Comparison of ENCODE assay signal across 8 cellular contexts in genomic region chr11:128547946-128548654, GRCh38. TPM values are rescaled to one million over a fixed set of nuclear protein-coding genes. Genes with fewer than 3 reads are reported as not detected.
A peak's percentile ranks its signal among the peaks of the same experiment; 100 is the strongest.
DNase-seq lines count a peak whose midpoint lies in the region; ATAC-seq, FAIRE-seq and TF ChIP-seq lines count a peak whose summit lies in the region.

No MANE protein-coding gene starts in this region.

- no peaks in the 10 kb centered on the region for H3K79me2 ChIP-seq in osteoblast (ENCODE audit: insufficient read depth, low read length)

- H3K27me3 Mint-ChIP-seq in CD8-positive, alpha-beta T cell (ENCODE audit: low read depth) = no peaks in the 10 kb centered on the region
- H3K27me3 Mint-ChIP-seq in endothelial cell (ENCODE audit: unreplicated experiment) = peaks cover 3% of the 10 kb centered on the region

- no peak for ATAC-seq in CD8-positive, alpha-beta T cell
- peak; percentile 64 for ATAC-seq in Panc1

- in situ Hi-C loops in Panc1 (cut with HindIII; ENCODE audit: low pct_unique_long_range_greater_than_20kb, low sequenced_read_pairs) = no loop called here

- H3K27ac Mint-ChIP-seq in CD8-positive, alpha-beta T cell = peak overlapping the region; percentile 89
- H3K27ac Mint-ChIP-seq in endothelial cell (ENCODE audit: unreplicated experiment) = peak overlapping the region; percentile 99

- intact Hi-C loops in CD8-positive, alpha-beta T cell (cut with DNase I, micrococcal nuclease) = no loop called here
- intact Hi-C loops in Panc1 (cut with micrococcal nuclease; ENCODE audit: unreplicated experiment) = no loop called here

- no peaks in the 10 kb centered on the region for H3K36me3 Mint-ChIP-seq in CD8-positive, alpha-beta T cell
- H3K36me3 Mint-ChIP-seq in endothelial cell (ENCODE audit: low read depth, unreplicated experiment) = peaks cover 17% of the 10 kb centered on the region

- DNase-seq in CD8-positive, alpha-beta T cell = no peak
- DNase-seq in Panc1 (ENCODE audit: low read depth, low spot score) (no peak), endothelial cell (ENCODE audit: low spot score) (no peak), osteoblast (ENCODE audit: insufficient read length, low spot score, missing footprints) (no peak), NCI-H345 treated with DMSO at 0.1 percent for 48 hours (lab: John Stamatoyannopoulos, UW; ENCODE audit: unreplicated experiment) (no peak), HTR-8/SVneo (ENCODE audit: insufficient read length, low spot score) (no peak), DMS53 treated with DMSO at 0.1 percent for 48 hours (lab: John Stamatoyannopoulos, UW; ENCODE audit: unreplicated experiment) (no peak), NCI-H1436 treated with DMSO at 0.1 percent for 48 hours (lab: John Stamatoyannopoulos, UW) (no peak)

- POLR2A ChIA-PET in CD8-positive, alpha-beta T cell (lab: Charles Lee) = interaction anchor here (0.6 to 2.5 kb wide), 10 partner anchors 16 to 251 kb away, joined by 3 to 9 read pairs (median 3); no protein-coding TSS in a partner anchor
- POLR2A ChIA-PET in Panc1 (lab: Charles Lee) = interaction anchor here (0.6 to 0.8 kb wide), 3 partner anchors 7 to 487 kb away, joined by 4 to 10 read pairs (median 6); no protein-coding TSS in a partner anchor

- peak overlapping the region; percentile 77 for H3K4me3 Mint-ChIP-seq in CD8-positive, alpha-beta T cell
- peak overlapping the region; percentile 83 for H3K4me3 Mint-ChIP-seq in endothelial cell (ENCODE audit: unreplicated experiment)

- H3K4me3 ChIP-seq in CD8-positive, alpha-beta T cell (ENCODE audit: low read depth, low read length) = peak overlapping the region; percentile 40
- H3K4me3 ChIP-seq in Panc1 (ENCODE audit: low read depth in 2 of 2, low read length in 2 of 2) (peak overlapping the region; percentile 25 to 45), osteoblast (ENCODE audit: insufficient read depth, low read length) (peak overlapping the region; percentile 73)

- no peak for FAIRE-seq in HTR-8/SVneo (lab: Jason Lieb, UNC)

- no TSS peak for BruUV-seq in Panc1 (replicated peaks; lab: Mats Ljungman, UMichigan)

- H2AFZ ChIP-seq in osteoblast (ENCODE audit: low read length) = peak overlapping the region; percentile 58

- no peaks in the 10 kb centered on the region for H3K27me3 ChIP-seq in CD8-positive, alpha-beta T cell (ENCODE audit: insufficient read depth, low read length)
- H3K27me3 ChIP-seq in Panc1 (ENCODE audit: control insufficient read depth, insufficient read depth, low read length) (no peaks in the 10 kb centered on the region), osteoblast (ENCODE audit: insufficient read depth, low read length) (no peaks in the 10 kb centered on the region)

- peak overlapping the region; percentile 44 for H3K27ac ChIP-seq in CD8-positive, alpha-beta T cell (ENCODE audit: low read depth, low read length)
- H3K27ac ChIP-seq in Panc1 (ENCODE audit: low read length) = peak overlapping the region; percentile 52; the same call in 1 of the 2 replicates
- peak overlapping the region; percentile 15 for H3K27ac ChIP-seq in osteoblast (ENCODE audit: low read depth, low read length)

- peaks cover 91% of the 10 kb centered on the region for H3K4me1 Mint-ChIP-seq in CD8-positive, alpha-beta T cell (ENCODE audit: low read depth)
- H3K4me1 Mint-ChIP-seq in endothelial cell (ENCODE audit: unreplicated experiment) = peaks cover 66% of the 10 kb centered on the region

- no peaks in the 10 kb centered on the region for H3K9me3 ChIP-seq in CD8-positive, alpha-beta T cell (ENCODE audit: low read length)
- no peaks in the 10 kb centered on the region for H3K9me3 ChIP-seq in Panc1 (ENCODE audit: control insufficient read depth, insufficient read depth, low read depth, low read length)
- H3K9me3 ChIP-seq in osteoblast (ENCODE audit: low read depth, low read length) = no peaks in the 10 kb centered on the region

- H3K4me2 ChIP-seq in osteoblast (ENCODE audit: insufficient read depth, low read length) = peak overlapping the region; percentile 75

- no peak for TF ChIP-seq CTCF in CD8-positive, alpha-beta T cell (IDR thresholded peaks at IDR 0.05)
- TF ChIP-seq CTCF in Panc1 (IDR thresholded peaks at IDR 0.05) = no peak
- TF ChIP-seq CTCF in endothelial cell (IDR thresholded peaks at IDR 0.05; ENCODE audit: unreplicated experiment) = no peak
- TF ChIP-seq CTCF in osteoblast (IDR thresholded peaks at IDR 0.05; ENCODE audit: extremely low read depth, low read depth, low read length) = no peak

- no peaks in the 10 kb centered on the region for H3K9me3 Mint-ChIP-seq in CD8-positive, alpha-beta T cell
- H3K9me3 Mint-ChIP-seq in endothelial cell (ENCODE audit: unreplicated experiment) = no peaks in the 10 kb centered on the region

- no peaks in the 10 kb centered on the region for H4K20me1 ChIP-seq in osteoblast (ENCODE audit: insufficient read depth, low read length)

- peaks cover 85% of the 10 kb centered on the region for H3K4me1 ChIP-seq in CD8-positive, alpha-beta T cell (ENCODE audit: insufficient read depth, low read length)
- H3K4me1 ChIP-seq in Panc1 (ENCODE audit: control insufficient read depth, insufficient read depth, low read length) (no peaks in the 10 kb centered on the region), osteoblast (ENCODE audit: insufficient read depth, low read length) (peaks cover 10% of the 10 kb centered on the region)

- H3K36me3 ChIP-seq in CD8-positive, alpha-beta T cell (ENCODE audit: insufficient read depth, low read length) = no peaks in the 10 kb centered on the region
- no peaks in the 10 kb centered on the region for H3K36me3 ChIP-seq in Panc1 (ENCODE audit: control insufficient read depth, insufficient read depth, low read length)
- no peaks in the 10 kb centered on the region for H3K36me3 ChIP-seq in osteoblast (ENCODE audit: insufficient read depth, low read length)

- CTCF ChIA-PET in CD8-positive, alpha-beta T cell (lab: Charles Lee) = interaction anchor here (0.7 to 1.4 kb wide), 6 partner anchors 23 to 84 kb away, joined by 3 to 5 read pairs (median 3); no protein-coding TSS in a partner anchor
- CTCF ChIA-PET in Panc1 (lab: Charles Lee) = no interaction called here

RNA-seq across cellular contexts. Expression of gene ETS1, which starts 39.3 kb away (rescaled TPM):
- 100 to 1,000 TPM; 338 to 345 TPM for total RNA-seq in CD8-positive, alpha-beta T cell
- total RNA-seq in Panc1 (2021; ENCODE audit: unreplicated experiment) = 66.4 TPM
- 38.6 TPM for polyA plus RNA-seq in Panc1 (2012; ENCODE audit: insufficient read length)
- 309 TPM for total RNA-seq in endothelial cell (ENCODE audit: unreplicated experiment)
- 64.2 and 67.3 TPM in 2 replicates for total RNA-seq in osteoblast
